In genomic region chr1:40712405-40712944, GRCh38 we compare ENCODE assay signal across 11 cellular contexts. TPM values are rescaled to one million over a fixed set of nuclear protein-coding genes. Genes with fewer than 3 reads are reported as not detected.
DNase-seq lines count a peak whose midpoint lies in the region; ATAC-seq and TF ChIP-seq lines count a peak whose summit lies in the region.
"Had no signal": no experiment of that assay in that cellular context is flagged by ENCODE, and none has a peak within 500 bp of the region (broad histone marks: within the 10 kb centered on the region; RNA-seq: fewer than 3 reads in every experiment).

No MANE protein-coding gene starts in this region.

- H3K9me2 ChIP-seq in DOHH2 (replicated peaks; ENCODE audit: control insufficient read depth, low read length), result no peaks in the 10 kb centered on the region

- intact Hi-C loops in sigmoid colon (cut with DNase I), result no loop called here
- intact Hi-C loops in colonic mucosa (cut with DNase I), result no loop called here

- H3K9ac ChIP-seq in colonic mucosa (ENCODE audit: low read depth in 2 of 2, low read length in 2 of 2), result no peak overlapping the region

- H3K9me3 Mint-ChIP-seq in central memory CD8-positive, alpha-beta T cell, result no peaks in the 10 kb centered on the region

- H3K36me3 Mint-ChIP-seq in central memory CD8-positive, alpha-beta T cell (ENCODE audit: insufficient read depth), result peaks cover 18% of the 10 kb centered on the region

- H3K27ac Mint-ChIP-seq in central memory CD8-positive, alpha-beta T cell (ENCODE audit: low read depth), result peak overlapping the region; percentile 80

- no peak for TF ChIP-seq EP300 in sigmoid colon (IDR thresholded peaks at IDR 0.05)

- H3K4me1 Mint-ChIP-seq in central memory CD8-positive, alpha-beta T cell, result peaks cover 63% of the 10 kb centered on the region

- peak overlapping the region; percentile 82 for H3K4me2 ChIP-seq in DOHH2 (ENCODE audit: low read length)

- H3K79me2 ChIP-seq in DOHH2 (ENCODE audit: control insufficient read depth, low read length), result peaks cover 96% of the 10 kb centered on the region

- peak; percentile 98 for DNase-seq in NCI-H2029 (lab: John Stamatoyannopoulos, UW)
- DNase-seq in central memory CD8-positive, alpha-beta T cell (ENCODE audit: low spot score in 2 of 2), result no peak
- DNase-seq in sigmoid colon, result no peak
- no peak for DNase-seq in GF-D8 (lab: John Stamatoyannopoulos, UW)
- DNase-seq in SW 1271 (lab: John Stamatoyannopoulos, UW), result no peak
- no peak for DNase-seq in colonic mucosa
- DNase-seq: activated gamma-delta T cell treated with Interleukin-2 at 50 U/mL for 16 hours, NCI-H1048 had no signal

- no peak for TF ChIP-seq POLR2A in sigmoid colon (IDR thresholded peaks at IDR 0.05)

- 46 to 70% methylated on average over 5 of the region's 5 CpGs for WGBS in sigmoid colon, 2 donors

- peak overlapping the region; percentile 87 for H3K27ac ChIP-seq in DOHH2 (ENCODE audit: low read depth, low read length)
- H3K27ac ChIP-seq in sigmoid colon, result peak overlapping the region; percentile 74 to 85 (median 78)
- no peak overlapping the region for H3K27ac ChIP-seq in colonic mucosa

- peaks cover 54% of the 10 kb centered on the region for H3K4me1 ChIP-seq in DOHH2 (ENCODE audit: control insufficient read depth, low read length)
- H3K4me1 ChIP-seq in sigmoid colon, result peaks cover 0 to 81% (median 63%) of the 10 kb centered on the region in 4 donors
- no peaks in the 10 kb centered on the region for H3K4me1 ChIP-seq in colonic mucosa

- H3K4me3 ChIP-seq in DOHH2 (ENCODE audit: low read length) (peak overlapping the region; percentile 91), sigmoid colon (no peak overlapping the region), colonic mucosa (no peak overlapping the region)

- no peaks in the 10 kb centered on the region for H3K27me3 Mint-ChIP-seq in central memory CD8-positive, alpha-beta T cell

- H3K9me3 ChIP-seq in DOHH2 (ENCODE audit: control insufficient read depth, insufficient read depth, low read length) (no peaks in the 10 kb centered on the region), sigmoid colon (no peaks in the 10 kb centered on the region), colonic mucosa (no peaks in the 10 kb centered on the region)

- no peak for TF ChIP-seq CTCF in DOHH2 (IDR thresholded peaks at IDR 0.05; ENCODE audit: low read depth, low read length, poor library complexity, severe bottlenecking)
- TF ChIP-seq CTCF in sigmoid colon (IDR thresholded peaks at IDR 0.05), result no peak
- TF ChIP-seq CTCF in colonic mucosa (IDR thresholded peaks at IDR 0.05), result no peak

- H4K20me1 ChIP-seq in DOHH2 (ENCODE audit: control insufficient read depth, insufficient read depth, low read depth, low read length), result peaks cover under 1% of the 10 kb centered on the region; the same call in 1 of the 2 replicates

- H3K4me3 Mint-ChIP-seq in central memory CD8-positive, alpha-beta T cell, result peak overlapping the region; percentile 51

- ATAC-seq in central memory CD8-positive, alpha-beta T cell (replicated peaks; ENCODE audit: extremely low read depth, poor library complexity, severe bottlenecking), result no peak
- no peak for ATAC-seq in GM18502 (IDR thresholded peaks at IDR 0.05; ENCODE audit: poor library complexity, unreplicated experiment)
- ATAC-seq: left lobe of liver had no signal

- H3K27me3 ChIP-seq in DOHH2 (ENCODE audit: control insufficient read depth, low read length) (no peaks in the 10 kb centered on the region), sigmoid colon (no peaks in the 10 kb centered on the region), colonic mucosa (no peaks in the 10 kb centered on the region)

- H3K36me3 ChIP-seq in DOHH2 (ENCODE audit: control insufficient read depth, low read length) (peaks cover 34% of the 10 kb centered on the region), sigmoid colon (no peaks in the 10 kb centered on the region), colonic mucosa (no peaks in the 10 kb centered on the region)

- H3F3A ChIP-seq in DOHH2 (ENCODE audit: control insufficient read depth, insufficient read depth), result 0 out of 2 replicates have a peak, but pooled peaks cover 2% of the 10 kb centered on the region

RNA-seq across cellular contexts. Expression of gene NFYC, which starts 21.0 kb away (rescaled TPM):
- total RNA-seq in sigmoid colon (10 to 100 TPM; 38.0 to 53.5 (median 42.1) TPM), colonic mucosa (10 to 100 TPM; 46.9 to 62.2 TPM)
- polyA plus RNA-seq in sigmoid colon, result 10 to 100 TPM; 39.0 to 42.9 (median 41.8) TPM

RNA-seq across cellular contexts. Expression of gene RIMS3, which starts 47.0 kb away (rescaled TPM):
- total RNA-seq in sigmoid colon (1 to 10 TPM; 4.3 to 9.7 (median 5.7) TPM), colonic mucosa (1 to 10 TPM; 7.0 to 9.5 TPM)
- 10 to 100 TPM in 1 of 3 donors, 1 to 10 TPM in 2; 1.2 to 13.7 (median 6.7) TPM for polyA plus RNA-seq in sigmoid colon
